17 cellular contexts compared by ENCODE assay signal in the genomic region with DNA sequence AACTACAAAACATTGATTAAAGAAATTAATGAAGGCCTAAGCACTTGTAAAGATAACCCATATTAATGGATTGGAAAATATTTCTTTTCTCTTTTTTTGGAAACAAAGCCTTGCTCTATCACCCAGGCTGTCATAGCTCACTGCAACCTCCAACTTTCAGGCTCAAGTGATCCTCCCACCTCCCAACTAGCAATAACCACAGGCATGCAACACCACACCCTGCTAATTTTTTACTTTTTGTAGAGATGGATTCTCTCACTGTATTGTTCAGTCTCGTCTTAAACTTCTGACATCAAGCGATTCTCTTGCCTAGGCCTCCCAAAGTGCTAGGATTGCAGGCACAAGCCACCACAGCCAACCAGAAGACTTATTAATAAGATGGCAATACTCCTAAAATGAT.
DNase-seq lines count a peak whose midpoint lies in the region; ATAC-seq and TF ChIP-seq lines count a peak whose summit lies in the region.
"Had no signal": no experiment of that assay in that cellular context is flagged by ENCODE, and none has a peak within 500 bp of the region (broad histone marks: within the 10 kb centered on the region; RNA-seq: fewer than 3 reads in every experiment).

No MANE protein-coding gene starts in this region.

- H3K36me3 ChIP-seq in GM23248 (ENCODE audit: low read depth) = no peaks in the 10 kb centered on the region
- H3K36me3 ChIP-seq: SJSA1 had no signal

- peaks cover 27% of the 10 kb centered on the region for H3K4me1 ChIP-seq in GM23248 (ENCODE audit: insufficient read depth)

- DNase-seq in GM23248 (peak; percentile 60), cardiac fibroblast (ENCODE audit: low read depth in 2 of 2) (peak; percentile 21 to 28), fibroblast of the aortic adventitia (ENCODE audit: low read depth) (peak; percentile 53), type B pancreatic cell (ENCODE audit: extremely low spot score, unreplicated experiment) (no peak), NCI-H2029 (lab: John Stamatoyannopoulos, UW) (no peak)
- DNase-seq in stimulated activated CD4-positive, alpha-beta T cell treated with anti-CD3 and anti-CD28 coated beads, Interleukin-12 subunit alpha, Interleukin-12 subunit beta, amount 100 ng/mL, for 4 hours = no peak
- DNase-seq: ACHN; CD4-positive, alpha-beta memory T cell; DMS79; NCI-H1417 treated with DMSO at 0.1 percent for 48 hours; NCI-H1930; NCI-H2171 treated with DMSO at 0.1 percent for 48 hours; NCI-H510A; NCI-H774 had no signal

- in situ Hi-C loops in GM23248 (cut with MboI) = no loop called here

- ATAC-seq in HG03432 (IDR thresholded peaks at IDR 0.05; ENCODE audit: unreplicated experiment) = no peak
- ATAC-seq: K562 had no signal

- no peak overlapping the region for H3K27ac ChIP-seq in GM23248
- H3K27ac ChIP-seq: SJSA1 had no signal

- H3K27ac Mint-ChIP-seq in type B pancreatic cell = peak overlapping the region; percentile 48
- H3K27ac Mint-ChIP-seq: CD4-positive, alpha-beta memory T cell had no signal

- no peaks in the 10 kb centered on the region for H3K36me3 Mint-ChIP-seq in type B pancreatic cell
- H3K36me3 Mint-ChIP-seq: CD4-positive, alpha-beta memory T cell had no signal

- no peaks in the 10 kb centered on the region for H4K20me1 ChIP-seq in GM23248 (ENCODE audit: insufficient read depth)

- H3K79me2 ChIP-seq in GM23248 (ENCODE audit: insufficient read depth) = no peaks in the 10 kb centered on the region

- H3K9me3 Mint-ChIP-seq in type B pancreatic cell = no peaks in the 10 kb centered on the region
- H3K9me3 Mint-ChIP-seq: CD4-positive, alpha-beta memory T cell had no signal

- H3K4me1 Mint-ChIP-seq in type B pancreatic cell (ENCODE audit: unreplicated experiment) = no peaks in the 10 kb centered on the region

- TF ChIP-seq CTCF in cardiac fibroblast (IDR thresholded peaks at IDR 0.05; ENCODE audit: low read depth, low read length) (no peak), fibroblast of the aortic adventitia (IDR thresholded peaks at IDR 0.05; ENCODE audit: insufficient read depth, low read length) (no peak), type B pancreatic cell (conservative IDR thresholded peaks at IDR 0.05) (no peak)

- H3K4me3 ChIP-seq in GM23248 = no peak overlapping the region
- H3K4me3 ChIP-seq in cardiac fibroblast (replicated peaks in 1 of 2; ENCODE audit: low read depth in 2 of 2, low read length in 2 of 2) = no peak overlapping the region
- H3K4me3 ChIP-seq in fibroblast of the aortic adventitia (ENCODE audit: low read depth, low read length) = no peak overlapping the region
- H3K4me3 ChIP-seq: K562, SJSA1 had no signal

- H3K27me3 ChIP-seq in GM23248 (replicated peaks; ENCODE audit: insufficient read depth) = no peaks in the 10 kb centered on the region
- H3K27me3 ChIP-seq: SJSA1 had no signal

- peak overlapping the region; percentile 53 for H3K4me2 ChIP-seq in GM23248 (ENCODE audit: unreplicated experiment)

- H3K4me3 Mint-ChIP-seq in type B pancreatic cell = no peak overlapping the region
- H3K4me3 Mint-ChIP-seq: CD4-positive, alpha-beta memory T cell had no signal

- no peaks in the 10 kb centered on the region for H3K9me3 ChIP-seq in GM23248 (ENCODE audit: low read depth)
- H3K9me3 ChIP-seq: SJSA1 had no signal

- no peaks in the 10 kb centered on the region for H3K27me3 Mint-ChIP-seq in type B pancreatic cell

- no peak overlapping the region for H3K9ac ChIP-seq in GM23248

- peak overlapping the region; percentile 15 for H2AFZ ChIP-seq in GM23248

- WGBS in GM23248 (ENCODE audit: low coverage in 1 of 2, low lambda C conversion rate in 2 of 2, missing lambda C conversion rate in 2 of 2), 2 experiments = 38 to 63% methylated on average over 2 of the region's 2 CpGs

- no peaks in the 10 kb centered on the region for H3K9me2 ChIP-seq in GM23248 (ENCODE audit: insufficient read depth)

- peaks cover 6% of the 10 kb centered on the region for H3F3A ChIP-seq in GM23248 (ENCODE audit: insufficient read depth)

Comparison
In these comparisons a context has a peak if more than half of its experiments do, and no peak if none do; other contexts are left out.
1. DNase-seq: peak in GM23248 (single experiment), cardiac fibroblast (2 of 2) and fibroblast of the aortic adventitia (single experiment); none in type B pancreatic cell (single experiment), stimulated activated CD4-positive, alpha-beta T cell treated with anti-CD3 and anti-CD28 coated beads, Interleukin-12 subunit alpha, Interleukin-12 subunit beta, amount 100 ng/mL, for 4 hours (single experiment) and NCI-H2029 (single experiment).